ENCODE assay signal across 18 cellular contexts in the genomic region with DNA sequence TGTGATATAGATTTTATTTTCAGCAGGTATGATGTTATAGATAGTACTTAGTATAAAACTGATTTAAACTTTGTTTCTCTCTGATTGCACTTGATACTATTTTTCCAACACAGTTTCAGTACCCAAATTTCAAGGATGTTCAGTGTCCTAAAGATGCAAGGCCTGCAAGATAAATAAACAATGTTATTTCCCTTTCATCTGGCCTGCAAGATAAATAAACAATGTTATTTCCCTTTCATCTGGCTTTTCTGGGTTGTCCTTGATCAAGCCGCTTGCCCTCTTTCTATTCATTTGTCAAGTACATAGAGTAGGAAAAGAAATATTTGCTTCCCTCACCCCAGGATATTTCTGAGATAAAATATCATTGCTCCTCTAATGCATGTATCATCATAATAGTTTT.
"Had no signal": no experiment of that assay in that cellular context is flagged by ENCODE, and none has a peak within 500 bp of the region (broad histone marks: within the 10 kb centered on the region; RNA-seq: fewer than 3 reads in every experiment).

No MANE protein-coding gene starts in this region.

- DNase-seq: effector memory CD8-positive, alpha-beta T cell; esophagus squamous epithelium; foreskin fibroblast; glutamatergic neuron; islet precursor cell; mammary epithelial cell; naive thymus-derived CD4-positive, alpha-beta T cell; nucleus accumbens; ovary; small intestine; stimulated activated CD4-positive, alpha-beta T cell treated with anti-CD3 and anti-CD28 coated beads, Interleukin-2, amount 100 ng/mL, for 48 hours; stimulated activated naive CD4-positive, alpha-beta T cell treated with Interleukin-2 at 50 U/mL for 16 hours; trophoblast cell had no signal

- H3K27me3 Mint-ChIP-seq: dendritic cell treated with granulocyte-macrophage colony-stimulating factor and Interleukin-4, amounts not matched to agents 40 ng/mL and 50 ng/mL, for 4 days; effector memory CD8-positive, alpha-beta T cell had no signal

- H3K4me3 ChIP-seq: esophagus squamous epithelium, gastroesophageal sphincter, ovary, right atrium auricular region had no signal

- H3K4me1 ChIP-seq: esophagus squamous epithelium, gastroesophageal sphincter, right atrium auricular region had no signal

- H3K9me3 ChIP-seq: esophagus squamous epithelium, gastroesophageal sphincter, ovary, right atrium auricular region had no signal

- H3K36me3 ChIP-seq: esophagus squamous epithelium, gastroesophageal sphincter, neural progenitor cell, ovary, right atrium auricular region had no signal

- H3K27me3 ChIP-seq: esophagus squamous epithelium, gastroesophageal sphincter, neural progenitor cell, ovary, right atrium auricular region had no signal

- H3K4me1 Mint-ChIP-seq: naive thymus-derived CD4-positive, alpha-beta T cell had no signal

- H3K27ac Mint-ChIP-seq: dendritic cell treated with granulocyte-macrophage colony-stimulating factor and Interleukin-4, amounts not matched to agents 40 ng/mL and 50 ng/mL, for 4 days; effector memory CD8-positive, alpha-beta T cell; naive thymus-derived CD4-positive, alpha-beta T cell; neural progenitor cell had no signal

- H3K9me3 Mint-ChIP-seq: dendritic cell treated with granulocyte-macrophage colony-stimulating factor and Interleukin-4, amounts not matched to agents 40 ng/mL and 50 ng/mL, for 4 days had no signal

- H3K4me3 Mint-ChIP-seq: dendritic cell treated with granulocyte-macrophage colony-stimulating factor and Interleukin-4, amounts not matched to agents 40 ng/mL and 50 ng/mL, for 4 days; effector memory CD8-positive, alpha-beta T cell; naive thymus-derived CD4-positive, alpha-beta T cell; neural progenitor cell had no signal

- H3K27ac ChIP-seq: epithelial cell of prostate, esophagus squamous epithelium, gastroesophageal sphincter, neural progenitor cell, ovary, right atrium auricular region had no signal
